In genomic region chr18:46097853-46098615, GRCh38 we compare ENCODE assay signal across 8 cellular contexts. TPM values are rescaled to one million over a fixed set of nuclear protein-coding genes. Genes with fewer than 3 reads are reported as not detected.
DNase-seq lines count a peak whose midpoint lies in the region.

Gene ATP5F1A (minus strand): TSS chr18:46098296. CDS start chr18:46098231, 65 bp downstream.

- H3K36me3 ChIP-seq in SJSA1, result peaks cover 47% of the 10 kb centered on the region

- in situ Hi-C loops in G401 (cut with HindIII; ENCODE audit: low sequenced_read_pairs), result no loop called here

- H3K4me3 ChIP-seq in SJSA1, result peak within 1 kb of the TSS; percentile 96

- H3K9me3 ChIP-seq in SJSA1 (replicated peaks), result 0 out of 2 replicates have a peak, but pooled peaks cover 2% of the 10 kb centered on the region

- H3K27ac ChIP-seq in SJSA1, result peak within 1 kb of the TSS; percentile 62
- H3K27ac ChIP-seq in temporal lobe (ENCODE audit: low read depth, low read length), result peak within 1 kb of the TSS; percentile 92

- DNase-seq in G401 (ENCODE audit: low spot score), result peak; percentile 91
- peak; percentile 77 for DNase-seq in H4 (ENCODE audit: low spot score)
- peak; percentile 86 for DNase-seq in LoVo (ENCODE audit: low spot score)
- peak; percentile 86 to 92 for DNase-seq in SJSA1 (ENCODE audit: low read depth in 1 of 2, low spot score in 2 of 2)
- peak; percentile 87 for DNase-seq in activated naive CD4-positive, alpha-beta T cell treated with Interleukin-2 at 50 U/mL for 16 hours
- DNase-seq in germinal center (ENCODE audit: low spot score), result peak; percentile 86
- DNase-seq in occipital lobe (lab: John Stamatoyannopoulos, UW), result peak; percentile 76

- no peaks in the 10 kb centered on the region for H3K27me3 ChIP-seq in SJSA1 (replicated peaks)

- H3K4me1 ChIP-seq in SJSA1 (replicated peaks), result peaks cover 24% of the 10 kb centered on the region

RNA-seq across cellular contexts. Expression of gene ATP5F1A, which starts in this region (rescaled TPM):
- total RNA-seq in G401 (2014; rRNA removed; shearing (Covaris generic)), result 912 and 973 TPM in 2 replicates
- 836 and 860 TPM in 2 replicates for total RNA-seq in H4 (2014; rRNA removed; shearing (Covaris generic))
- 680 and 776 TPM in 2 replicates for total RNA-seq in SJSA1 (2014; rRNA removed; shearing (Covaris generic))
- 642 TPM for total RNA-seq in occipital lobe
- total RNA-seq in temporal lobe, result 573 TPM

Comparison
In these comparisons a context has a peak if more than half of its experiments do, and no peak if none do; other contexts are left out.
1. Peak in every context shown above with its lines: DNase-seq, H3K4me3 ChIP-seq and H3K27ac ChIP-seq.